Comparison of ENCODE assay signal across 8 cellular contexts in the genomic region with DNA sequence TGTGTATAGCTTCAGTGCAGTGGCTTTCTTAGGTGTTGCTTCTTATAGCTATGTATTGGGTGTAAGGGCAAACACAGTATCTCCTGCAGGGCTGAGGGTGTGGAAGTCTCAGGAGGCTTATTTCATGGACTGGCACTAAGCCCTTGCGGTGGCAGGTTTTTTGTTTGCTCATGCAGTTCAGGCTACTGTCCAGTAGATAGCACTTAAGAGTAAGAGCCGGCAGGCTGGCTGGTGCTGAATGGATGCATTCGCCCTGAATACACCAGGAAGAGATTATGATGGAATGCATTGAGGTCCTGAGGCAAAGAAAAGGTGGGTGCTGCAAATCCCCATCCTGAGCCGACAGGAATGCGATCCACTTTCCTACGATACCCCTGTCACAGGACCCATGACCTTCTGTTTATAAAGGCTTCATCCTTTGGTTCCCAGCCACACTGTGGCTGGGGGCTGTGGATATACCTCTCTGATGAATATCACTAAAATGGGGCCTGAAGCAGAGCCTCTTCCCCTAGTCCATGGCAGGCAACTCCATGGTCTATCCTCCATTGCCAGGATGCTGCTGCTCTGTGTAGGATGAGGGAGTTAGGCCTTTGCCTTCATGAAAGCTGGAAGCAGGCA. TPM values are rescaled to one million over a fixed set of nuclear protein-coding genes. Genes with fewer than 3 reads are reported as not detected.
DNase-seq lines count a peak whose midpoint lies in the region; ATAC-seq and TF ChIP-seq lines count a peak whose summit lies in the region.

No MANE protein-coding gene starts in this region.

- in situ Hi-C loops in GM13977 (cut with MboI; ENCODE audit: low pct_unique_long_range_greater_than_20kb, low sequenced_read_pairs, unreplicated experiment), result no loop called here

- no peak overlapping the region for H3K4me2 ChIP-seq in mesendoderm (ENCODE audit: low read length)

- H3K4me1 ChIP-seq in mesendoderm (ENCODE audit: control insufficient read depth, low read depth, low read length), result no peaks in the 10 kb centered on the region

- no peak overlapping the region for H3K9ac ChIP-seq in mesendoderm (ENCODE audit: low read length)

- H2BK120ac ChIP-seq in mesendoderm (ENCODE audit: low read depth, low read length), result no peak overlapping the region

- no peak overlapping the region for H3K27ac ChIP-seq in mesendoderm (ENCODE audit: low read depth, low read length)

- H3K23ac ChIP-seq in mesendoderm (ENCODE audit: low read length), result no peak overlapping the region

- no peaks in the 10 kb centered on the region for H3K36me3 ChIP-seq in mesendoderm (ENCODE audit: control insufficient read depth, insufficient read depth, low read length)

- H3K27me3 ChIP-seq in mesendoderm (ENCODE audit: insufficient read depth, low read length, poor library complexity), result no peaks in the 10 kb centered on the region

- H3K79me1 ChIP-seq in mesendoderm (ENCODE audit: low read length), result no peaks in the 10 kb centered on the region

- TF ChIP-seq CTCF in GM13977 (IDR thresholded peaks at IDR 0.05; ENCODE audit: extremely low read depth, insufficient read depth, missing control alignments), result peak; percentile 37
- peak; percentile 90 for TF ChIP-seq CTCF in cardiac fibroblast (IDR thresholded peaks at IDR 0.05; ENCODE audit: low read depth, low read length)

- no peak overlapping the region for H2BK5ac ChIP-seq in mesendoderm (ENCODE audit: low read length)

- ATAC-seq in HG03280 (IDR thresholded peaks at IDR 0.05; ENCODE audit: unreplicated experiment), result no peak
- no peak for ATAC-seq in HG03439 (IDR thresholded peaks at IDR 0.05; ENCODE audit: unreplicated experiment)
- no peak for ATAC-seq in HG02678 (IDR thresholded peaks at IDR 0.05; ENCODE audit: unreplicated experiment)

- DNase-seq in GM13977 (ENCODE audit: low spot score), result no peak
- peak; percentile 39 for DNase-seq in NCI-H2196 (lab: John Stamatoyannopoulos, UW; ENCODE audit: unreplicated experiment)
- peak; percentile 82 to 84 for DNase-seq in cardiac fibroblast (ENCODE audit: low read depth in 2 of 2)
- peak; percentile 89 for DNase-seq in mesendoderm
- DNase-seq in activated CD8-positive, alpha-beta memory T cell treated with anti-CD3 and anti-CD28 coated beads, Interleukin-2, amount 50 U/mL, for 48 hours, result no peak

- no peak overlapping the region for H2BK15ac ChIP-seq in mesendoderm (replicated peaks; ENCODE audit: low read depth)

- no CpG with 5 or more reads among the region's 6 CpGs for WGBS in mesendoderm (ENCODE audit: extremely low coverage, insufficient coverage, low lambda C conversion rate)

- H4K5ac ChIP-seq in mesendoderm (ENCODE audit: low read length), result no peak overlapping the region

- no peak overlapping the region for H3K18ac ChIP-seq in mesendoderm (ENCODE audit: low read length)

- H4K8ac ChIP-seq in mesendoderm (ENCODE audit: low read depth, low read length), result no peak overlapping the region

- H3K4ac ChIP-seq in mesendoderm (ENCODE audit: low read depth, low read length), result no peak overlapping the region

- H2AK5ac ChIP-seq in mesendoderm (ENCODE audit: low read length), result no peak overlapping the region

- no peak overlapping the region for H3K56ac ChIP-seq in mesendoderm (ENCODE audit: low read length)

- H3K4me3 ChIP-seq in cardiac fibroblast (replicated peaks in 1 of 2; ENCODE audit: low read depth in 2 of 2, low read length in 2 of 2), result no peak overlapping the region
- H3K4me3 ChIP-seq in mesendoderm (ENCODE audit: low read length), result no peak overlapping the region

- no peaks in the 10 kb centered on the region for H3K79me2 ChIP-seq in mesendoderm (ENCODE audit: control insufficient read depth, insufficient read depth, low read length)

RNA-seq across cellular contexts. Expression of a gene that starts 44.9 kb away (rescaled TPM):
- polyA plus RNA-seq in mesendoderm (2013, experiment 1 of 2), result 0.37 TPM
- 0.55 TPM for polyA plus RNA-seq in mesendoderm (2013, experiment 2 of 2)

RNA-seq across cellular contexts. Expression of a gene that starts 52.5 kb away (rescaled TPM):
- 0.28 TPM for polyA plus RNA-seq in mesendoderm (2013, experiment 1 of 2)
- not detected for polyA plus RNA-seq in mesendoderm (2013, experiment 2 of 2)

RNA-seq across cellular contexts. Expression of a gene that starts 54.9 kb away (rescaled TPM):
- polyA plus RNA-seq in mesendoderm (2013, experiment 1 of 2), result 2.9 TPM
- polyA plus RNA-seq in mesendoderm (2013, experiment 2 of 2), result 3.2 TPM

Comparison
In these comparisons a context has a peak if more than half of its experiments do, and no peak if none do; other contexts are left out.
1. DNase-seq: peak in NCI-H2196 (single experiment), cardiac fibroblast (2 of 2) and mesendoderm (single experiment); none in GM13977 (single experiment) and activated CD8-positive, alpha-beta memory T cell treated with anti-CD3 and anti-CD28 coated beads, Interleukin-2, amount 50 U/mL, for 48 hours (single experiment).